Comparison of ENCODE assay signal across 29 cellular contexts in genomic region chr13:24719139-24719538, GRCh38. TPM values are rescaled to one million over a fixed set of nuclear protein-coding genes. Genes with fewer than 3 reads are reported as not detected.
A peak's percentile ranks its signal among the peaks of the same experiment; 100 is the strongest.
DNase-seq lines count a peak whose midpoint lies in the region; ATAC-seq and TF ChIP-seq lines count a peak whose summit lies in the region.
"Had no signal": no experiment of that assay in that cellular context is flagged by ENCODE, and none has a peak within 500 bp of the region (broad histone marks: within the 10 kb centered on the region; RNA-seq: fewer than 3 reads in every experiment).

No MANE protein-coding gene starts in this region.

- H2BK120ac ChIP-seq in H9 (ENCODE audit: low read depth, low read length, poor library complexity, severe bottlenecking) (no peak overlapping the region), mesendoderm (ENCODE audit: low read depth, low read length) (no peak overlapping the region)

- no peak overlapping the region for H3K4me3 ChIP-seq in GM23338
- H3K4me3 ChIP-seq in mesendoderm (ENCODE audit: low read length): no peak overlapping the region
- no peak overlapping the region for H3K4me3 ChIP-seq in PC-9
- H3K4me3 ChIP-seq: BLaER1, GM12878 had no signal

- H3K23ac ChIP-seq in H9 (ENCODE audit: insufficient read length, low read depth, low read length) (no peak overlapping the region), mesendoderm (ENCODE audit: low read length) (no peak overlapping the region)

- H3K36me3 ChIP-seq in GM23338 (ENCODE audit: insufficient read depth) (no peaks in the 10 kb centered on the region), mesendoderm (ENCODE audit: control insufficient read depth, insufficient read depth, low read length) (no peaks in the 10 kb centered on the region), PC-9 (ENCODE audit: low read depth) (no peaks in the 10 kb centered on the region)
- H3K36me3 ChIP-seq: BE2C, BLaER1 had no signal

- no peak overlapping the region for H3K9ac ChIP-seq in H9 (ENCODE audit: extremely low read depth, insufficient read length, low read length)
- no peak overlapping the region for H3K9ac ChIP-seq in mesendoderm (ENCODE audit: low read length)
- H3K9ac ChIP-seq: BLaER1 had no signal

- no peak overlapping the region for H3K18ac ChIP-seq in H9 (ENCODE audit: insufficient read length, low read depth, low read length)
- H3K18ac ChIP-seq in mesendoderm (ENCODE audit: low read length): peak overlapping the region; percentile 2

- no peak overlapping the region for H3K27ac ChIP-seq in GM23338 (ENCODE audit: low read depth)
- H3K27ac ChIP-seq in H9 (ENCODE audit: insufficient read length, low read depth, low read length): no peak overlapping the region
- H3K27ac ChIP-seq in mesendoderm (ENCODE audit: low read depth, low read length): no peak overlapping the region
- no peak overlapping the region for H3K27ac ChIP-seq in PC-9
- H3K27ac ChIP-seq: BLaER1 had no signal

- ATAC-seq in GM23338: no peak
- no peak for ATAC-seq in stimulated activated effector memory CD8-positive, alpha-beta T cell treated with anti-CD3 and anti-CD28 coated beads, Interleukin-12 subunit alpha, Interleukin-12 subunit beta, amount 100 ng/mL, for 72 hours
- ATAC-seq: GM12878 had no signal

- H3F3A ChIP-seq in GM23338 (replicated peaks; ENCODE audit: low read depth) (no peaks in the 10 kb centered on the region), PC-9 (ENCODE audit: insufficient read depth, low read depth) (no peaks in the 10 kb centered on the region)

- H3K4me2 ChIP-seq in GM23338 (no peak overlapping the region), H9 (ENCODE audit: insufficient read depth, insufficient read length, low read length) (no peak overlapping the region), mesendoderm (ENCODE audit: low read length) (no peak overlapping the region), PC-9 (no peak overlapping the region)
- H3K4me2 ChIP-seq: BLaER1 had no signal

- H2BK15ac ChIP-seq in H9 (ENCODE audit: low read depth, low read length) (no peak overlapping the region), mesendoderm (replicated peaks; ENCODE audit: low read depth) (no peak overlapping the region)

- H4K20me1 ChIP-seq in GM23338 (replicated peaks; ENCODE audit: insufficient read depth) (no peaks in the 10 kb centered on the region), H9 (ENCODE audit: control insufficient read depth, insufficient read depth, insufficient read length) (no peaks in the 10 kb centered on the region), PC-9 (ENCODE audit: insufficient read depth) (no peaks in the 10 kb centered on the region)
- H4K20me1 ChIP-seq: BLaER1 had no signal

- TF ChIP-seq CTCF in GM23338 (conservative IDR thresholded peaks at IDR 0.05; ENCODE audit: low read depth in 2 of 2) (no peak), H9 (conservative IDR thresholded peaks at IDR 0.05) (no peak), PC-9 (conservative IDR thresholded peaks at IDR 0.05) (no peak)

- peaks cover 6% of the 10 kb centered on the region for H3K23me2 ChIP-seq in H9 (ENCODE audit: insufficient read length, low read depth, low read length, poor library complexity, severe bottlenecking)

- CTCF ChIA-PET in PC-9 (lab: Charles Lee): interaction anchor here (0.6 kb wide), 1 partner anchor 490 kb away, joined by 4 read pairs; no protein-coding TSS in a partner anchor

- POLR2A ChIA-PET in PC-9 (lab: Charles Lee; ENCODE audit: unreplicated experiment): no interaction called here

- H2AFZ ChIP-seq in GM23338 (peak overlapping the region; percentile 74; the same call in 1 of the 2 replicates), H9 (ENCODE audit: low read length) (no peak overlapping the region), PC-9 (no peak overlapping the region)

- no TSS peak for BruUV-seq in PC-9 (replicated peaks; lab: Mats Ljungman, UMichigan)

- H3K4me3 Mint-ChIP-seq in GM23338 (no peak overlapping the region), H9 (no peak overlapping the region)
- H3K4me3 Mint-ChIP-seq in stimulated activated effector memory CD8-positive, alpha-beta T cell treated with anti-CD3 and anti-CD28 coated beads, Interleukin-12 subunit alpha, Interleukin-12 subunit beta, amount 100 ng/mL, for 72 hours: no peak overlapping the region
- H3K4me3 Mint-ChIP-seq: CD14-positive monocyte; CD4-positive, alpha-beta memory T cell; CD4-positive, CD25-positive, alpha-beta regulatory T cell; CD8-positive, alpha-beta memory T cell had no signal

- H3K4me1 ChIP-seq in GM23338 (ENCODE audit: insufficient read depth) (peaks cover 9% of the 10 kb centered on the region), H9 (ENCODE audit: insufficient read depth, low read length) (no peaks in the 10 kb centered on the region), mesendoderm (ENCODE audit: control insufficient read depth, low read depth, low read length) (peaks cover 5% of the 10 kb centered on the region), PC-9 (replicated peaks; ENCODE audit: insufficient read depth) (no peaks in the 10 kb centered on the region)
- H3K4me1 ChIP-seq: BE2C, BLaER1 had no signal

- H3K9me3 Mint-ChIP-seq in GM23338 (no peaks in the 10 kb centered on the region; the same call in 2 of the 3 replicates), H9 (no peaks in the 10 kb centered on the region; a peak in 1 of 5 replicates)
- no peaks in the 10 kb centered on the region for H3K9me3 Mint-ChIP-seq in stimulated activated effector memory CD8-positive, alpha-beta T cell treated with anti-CD3 and anti-CD28 coated beads, Interleukin-12 subunit alpha, Interleukin-12 subunit beta, amount 100 ng/mL, for 72 hours
- H3K9me3 Mint-ChIP-seq: CD8-positive, alpha-beta memory T cell had no signal

- H2AK5ac ChIP-seq in H9 (ENCODE audit: insufficient read length, low read length): no peak overlapping the region
- H2AK5ac ChIP-seq in mesendoderm (ENCODE audit: low read length): no peak overlapping the region

- H3K27me3 Mint-ChIP-seq in GM23338 (ENCODE audit: insufficient read depth, low read depth, poor library complexity) (peaks cover 13% of the 10 kb centered on the region), H9 (ENCODE audit: low read depth) (no peaks in the 10 kb centered on the region; the same call in none of the 2 replicates)

- no peak overlapping the region for H4K91ac ChIP-seq in H9 (ENCODE audit: insufficient read length, low read depth, low read length)

- peak overlapping the region; percentile 60 for H2BK20ac ChIP-seq in H9 (ENCODE audit: low read depth, low read length, poor library complexity, severe bottlenecking)

- no CpG with 5 or more reads among the region's 12 CpGs for WGBS in H9 (ENCODE audit: extremely low coverage, insufficient read length, low lambda C conversion rate)
- no CpG with 5 or more reads among the region's 12 CpGs for WGBS in mesendoderm (ENCODE audit: extremely low coverage, insufficient coverage, low lambda C conversion rate)

- H4K8ac ChIP-seq in H9 (replicated peaks; ENCODE audit: insufficient read length, low read depth, low read length) (no peak overlapping the region), mesendoderm (ENCODE audit: low read depth, low read length) (no peak overlapping the region)

- H3K9me2 ChIP-seq in GM23338 (ENCODE audit: insufficient read depth): no peaks in the 10 kb centered on the region
- no peaks in the 10 kb centered on the region for H3K9me2 ChIP-seq in PC-9 (ENCODE audit: insufficient read depth)

- H3K9me3 ChIP-seq in H9 (ENCODE audit: control insufficient read depth, low read depth, low read length) (no peaks in the 10 kb centered on the region), PC-9 (ENCODE audit: insufficient read depth, low read depth) (no peaks in the 10 kb centered on the region)
- H3K9me3 ChIP-seq: BE2C, BLaER1 had no signal

- H3K36me3 Mint-ChIP-seq in GM23338 (ENCODE audit: low read depth) (no peaks in the 10 kb centered on the region), H9 (ENCODE audit: insufficient read depth in 1 of 3, low read depth in 3 of 3) (no peaks in the 10 kb centered on the region; a peak in 1 of 7 replicates)
- H3K36me3 Mint-ChIP-seq in stimulated activated effector memory CD8-positive, alpha-beta T cell treated with anti-CD3 and anti-CD28 coated beads, Interleukin-12 subunit alpha, Interleukin-12 subunit beta, amount 100 ng/mL, for 72 hours: no peaks in the 10 kb centered on the region
- H3K36me3 Mint-ChIP-seq: CD14-positive monocyte; CD4-positive, alpha-beta memory T cell; CD4-positive, CD25-positive, alpha-beta regulatory T cell; CD8-positive, alpha-beta memory T cell had no signal

- H3T11ph ChIP-seq in H9 (ENCODE audit: low read length): no peak overlapping the region

- no peak overlapping the region for H3K56ac ChIP-seq in H9 (ENCODE audit: insufficient read length, low read depth, low read length)
- peak overlapping the region; percentile 49 for H3K56ac ChIP-seq in mesendoderm (ENCODE audit: low read length)

- H3K27me3 ChIP-seq in GM23338 (ENCODE audit: insufficient read depth) (no peaks in the 10 kb centered on the region), H9 (ENCODE audit: insufficient read depth, low read length) (no peaks in the 10 kb centered on the region), mesendoderm (ENCODE audit: insufficient read depth, low read length, poor library complexity) (no peaks in the 10 kb centered on the region), PC-9 (ENCODE audit: insufficient read depth, low read depth) (peaks cover 26% of the 10 kb centered on the region)
- H3K27me3 ChIP-seq: BE2C, BLaER1 had no signal

- intact Hi-C loops in PC-9 (cut with micrococcal nuclease; ENCODE audit: unreplicated experiment): no loop called here

- H3K4me1 Mint-ChIP-seq in GM23338 (peaks cover 25% of the 10 kb centered on the region), H9 (peaks cover 14 to 21% of the 10 kb centered on the region in 2 experiments)
- no peaks in the 10 kb centered on the region for H3K4me1 Mint-ChIP-seq in stimulated activated effector memory CD8-positive, alpha-beta T cell treated with anti-CD3 and anti-CD28 coated beads, Interleukin-12 subunit alpha, Interleukin-12 subunit beta, amount 100 ng/mL, for 72 hours
- H3K4me1 Mint-ChIP-seq: CD4-positive, alpha-beta memory T cell; CD8-positive, alpha-beta memory T cell had no signal

- DNase-seq in GM23338 (ENCODE audit: low spot score): no peak
- DNase-seq in H9: no peak
- no peak for DNase-seq in mesendoderm
- DNase-seq in stimulated activated effector memory CD8-positive, alpha-beta T cell treated with anti-CD3 and anti-CD28 coated beads, Interleukin-12 subunit alpha, Interleukin-12 subunit beta, amount 100 ng/mL, for 72 hours (ENCODE audit: low spot score in 2 of 2): no peak
- DNase-seq in PC-9: no peak
- no peak for DNase-seq in T1000 (lab: John Stamatoyannopoulos, UW)
- no peak for DNase-seq in cerebellum (ENCODE audit: low spot score)
- DNase-seq: 8988T; ACHN; BE2C; C1 segment of cervical spinal cord; CD4-positive, alpha-beta memory T cell; CD4-positive, CD25-positive, alpha-beta regulatory T cell; CD8-positive, alpha-beta memory T cell; COR-L47; DMS 273 treated with DMSO at 0.1 percent for 48 hours; DMS153; DMS53; DMS79; DND-41; EL; GDM1 had no signal

- no peak overlapping the region for H3K27ac Mint-ChIP-seq in GM23338
- peak overlapping the region in 1 of 3 experiments; percentile 74; a peak in 1 of 7 replicates for H3K27ac Mint-ChIP-seq in H9
- peak overlapping the region; percentile 83 for H3K27ac Mint-ChIP-seq in stimulated activated effector memory CD8-positive, alpha-beta T cell treated with anti-CD3 and anti-CD28 coated beads, Interleukin-12 subunit alpha, Interleukin-12 subunit beta, amount 100 ng/mL, for 72 hours
- H3K27ac Mint-ChIP-seq: CD4-positive, alpha-beta memory T cell; CD4-positive, CD25-positive, alpha-beta regulatory T cell; CD8-positive, alpha-beta memory T cell had no signal

- no peak overlapping the region for H3K4ac ChIP-seq in H9 (ENCODE audit: low read depth, low read length)
- no peak overlapping the region for H3K4ac ChIP-seq in mesendoderm (ENCODE audit: low read depth, low read length)

- H4K5ac ChIP-seq in H9 (ENCODE audit: insufficient read length, low read depth, low read length) (no peak overlapping the region), mesendoderm (ENCODE audit: low read length) (no peak overlapping the region)

- H3K79me2 ChIP-seq in GM23338 (replicated peaks; ENCODE audit: insufficient read depth) (no peaks in the 10 kb centered on the region), H9 (ENCODE audit: insufficient read depth, low read length) (no peaks in the 10 kb centered on the region), mesendoderm (ENCODE audit: control insufficient read depth, insufficient read depth, low read length) (no peaks in the 10 kb centered on the region), PC-9 (ENCODE audit: low read depth) (no peaks in the 10 kb centered on the region)

- H3K79me1 ChIP-seq in H9 (ENCODE audit: insufficient read depth, low read depth, low read length, poor library complexity, severe bottlenecking): no peaks in the 10 kb centered on the region
- no peaks in the 10 kb centered on the region for H3K79me1 ChIP-seq in mesendoderm (ENCODE audit: low read length)

- H2BK5ac ChIP-seq in H9 (ENCODE audit: insufficient read length, low read length) (no peak overlapping the region), mesendoderm (ENCODE audit: low read length) (no peak overlapping the region)

- no peak overlapping the region for H3K14ac ChIP-seq in H9 (ENCODE audit: insufficient read depth, low read length)

- no peak overlapping the region for H2BK12ac ChIP-seq in H9 (ENCODE audit: insufficient read length, low read depth, low read length)

RNA-seq across cellular contexts. Expression of gene ATP12A, which starts 38.9 kb away (rescaled TPM):
- total RNA-seq in GM23338 (2014; rRNA removed; shearing (Covaris generic)): 0.78 and 1.0 TPM in 2 replicates
- 0.19 and 0.40 TPM in 2 replicates for polyA plus RNA-seq in GM23338 (2016; fragmentation: Nextera tagmentation; extraction: Ambion mirVana)
- 0.79 and 0.94 TPM in 2 replicates for total RNA-seq in H9 (2021)
- 6.7 TPM for polyA plus RNA-seq in mesendoderm (2013, experiment 1 of 2)
- 5.8 TPM for polyA plus RNA-seq in mesendoderm (2013, experiment 2 of 2)
- total RNA-seq in PC-9 (2021): 0.09 TPM in 1 of 2 replicates, not detected in the other
- 0.36 TPM for total RNA-seq in cerebellum
- total RNA-seq: CD4-positive, alpha-beta memory T cell; G401 had no signal
- polyA plus RNA-seq: AG04450; CD14-positive monocyte; CD4-positive, alpha-beta memory T cell; CD8-positive, alpha-beta memory T cell had no signal

RNA-seq across cellular contexts. Expression of gene RNF17, which starts 44.8 kb away (rescaled TPM):
- total RNA-seq in GM23338 (2014; rRNA removed; shearing (Covaris generic)): not detected in 2 replicates
- 0.16 TPM in 1 of 2 replicates, not detected in the other for polyA plus RNA-seq in GM23338 (2016; fragmentation: Nextera tagmentation; extraction: Ambion mirVana)
- total RNA-seq in H9 (2021) (not detected in 2 replicates), PC-9 (2021) (not detected in 2 replicates), cerebellum (0.09 TPM)
- not detected for polyA plus RNA-seq in mesendoderm (2013, experiment 1 of 2)
- polyA plus RNA-seq in mesendoderm (2013, experiment 2 of 2): not detected
- total RNA-seq: A673; CD4-positive, alpha-beta memory T cell; CD4-positive, CD25-positive, alpha-beta regulatory T cell; CD8-positive, alpha-beta memory T cell; Daoy; G401; GM12878 had no signal
- polyA plus RNA-seq: CD14-positive monocyte; CD8-positive, alpha-beta memory T cell; GM12878 had no signal
